Comparison of ENCODE assay signal across 27 cellular contexts in genomic region chr2:84375020-84375419, GRCh38.
"Had no signal": no experiment of that assay in that cellular context is flagged by ENCODE, and none has a peak within 500 bp of the region (broad histone marks: within the 10 kb centered on the region; RNA-seq: fewer than 3 reads in every experiment).

No MANE protein-coding gene starts in this region.

- ATAC-seq: stimulated activated effector memory CD8-positive, alpha-beta T cell treated with anti-CD3 and anti-CD28 coated beads, Interleukin-12 subunit alpha, Interleukin-12 subunit beta, amount 100 ng/mL, for 72 hours; stimulated activated memory B cell treated with anti-CD40 and anti-IgM and Interleukin-4, amounts not matched to agents 10 μg/mL and 1 μg/mL and 100 μg/mL, for 72 hours; stimulated activated naive B cell treated with anti-CD40 and anti-IgM and Interleukin-4, amounts not matched to agents 10 μg/mL and 1 μg/mL and 100 μg/mL, for 72 hours; stimulated activated naive CD8-positive, alpha-beta T cell treated with anti-CD3 and anti-CD28 coated beads, Interleukin-15, amount 100 ng/mL, for 72 hours; stimulated activated naive CD8-positive, alpha-beta T cell treated with anti-CD3 and anti-CD28 coated beads, Interleukin-15, Interleukin-2, amounts not matched to agents 100 U/mL and 50 U/mL, for 24 hours; upper lobe of right lung had no signal

- H3K27me3 ChIP-seq: stomach, suprapubic skin, testis, thyroid gland, tibial artery, tibial nerve, transverse colon, upper lobe of left lung, uterus, vagina had no signal

- H3K27ac ChIP-seq: stomach, suprapubic skin, testis, thoracic aorta, thyroid gland, tibial artery, tibial nerve, transverse colon, upper lobe of left lung, upper lobe of right lung, uterus, vagina had no signal

- H3K4me1 ChIP-seq: stomach, suprapubic skin, testis, thyroid gland, tibial artery, tibial nerve, transverse colon, upper lobe of left lung, upper lobe of right lung, uterus, vagina had no signal

- FAIRE-seq: urothelium cell line had no signal

- H3K9me3 ChIP-seq: stomach, suprapubic skin, testis, thoracic aorta, thyroid gland, tibial artery, tibial nerve, transverse colon, upper lobe of left lung, upper lobe of right lung, uterus, vagina had no signal

- H3K36me3 ChIP-seq: stomach, suprapubic skin, thoracic aorta, thyroid gland, tibial artery, tibial nerve, transverse colon, upper lobe of left lung, upper lobe of right lung, uterus, vagina had no signal

- DNase-seq: stimulated activated CD4-positive, alpha-beta T cell treated with anti-CD3 and anti-CD28 coated beads, Interleukin-2, amount 100 ng/mL, for 48 hours; stimulated activated CD4-positive, alpha-beta T cell treated with anti-CD3 and anti-CD28 coated beads, Interleukin-4, amount 100 ng/mL, for 1 hour; stimulated activated CD4-positive, alpha-beta T cell treated with anti-CD3 and anti-CD28 coated beads, Interleukin-4, amount 100 ng/mL, for 24 hours; stimulated activated CD4-positive, alpha-beta T cell treated with anti-CD3 and anti-CD28 coated beads, Interleukin-4, amount 100 ng/mL, for 4 hours; stimulated activated CD8-positive, alpha-beta memory T cell treated with anti-CD3 and anti-CD28 coated beads, Interleukin-4, amount 100 ng/mL, for 48 hours; stimulated activated naive B cell treated with anti-CD40 and anti-IgM and Interleukin-4, amounts not matched to agents 10 μg/mL and 1 μg/mL and 100 μg/mL, for 72 hours; stimulated activated naive CD4-positive, alpha-beta T cell; stimulated activated naive CD4-positive, alpha-beta T cell treated with Interleukin-2 at 50 U/mL for 16 hours; stimulated activated naive CD8-positive, alpha-beta T cell treated with anti-CD3 and anti-CD28 coated beads, Interleukin-15, amount 100 ng/mL, for 72 hours; stimulated activated naive CD8-positive, alpha-beta T cell treated with anti-CD3 and anti-CD28 coated beads, Interleukin-15, Interleukin-2, amounts not matched to agents 100 U/mL and 50 U/mL, for 24 hours; stomach; substantia nigra; testis; thyroid gland; tibial artery; transverse colon; trophoblast cell; upper lobe of left lung; upper lobe of right lung; uterus had no signal

- H3K4me3 ChIP-seq: stomach, suprapubic skin, testis, thoracic aorta, thyroid gland, tibial artery, tibial nerve, transverse colon, upper lobe of left lung, upper lobe of right lung, uterus, vagina had no signal
